Comparison of ENCODE assay signal across 24 cellular contexts in the genomic region with DNA sequence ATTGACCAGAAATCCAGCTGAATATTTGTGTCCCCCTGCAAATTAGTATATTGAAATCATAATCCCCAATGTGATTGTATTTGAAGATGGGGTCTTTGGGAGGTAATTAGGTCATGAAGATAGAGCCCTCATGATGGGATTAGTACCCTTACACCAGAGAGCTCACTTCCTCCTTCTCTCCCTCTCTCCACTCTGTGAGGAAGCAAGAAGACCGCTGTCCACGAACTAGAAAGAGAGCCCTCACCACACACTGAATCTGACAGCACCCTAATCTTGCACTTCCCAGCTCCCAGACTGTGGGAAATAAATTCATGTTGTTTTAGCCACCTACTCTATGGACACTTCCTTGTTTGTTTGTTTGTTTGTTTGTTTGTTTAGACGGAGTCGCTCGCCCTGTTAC.
"Had no signal": no experiment of that assay in that cellular context is flagged by ENCODE, and none has a peak within 500 bp of the region (broad histone marks: within the 10 kb centered on the region; RNA-seq: fewer than 3 reads in every experiment).

No MANE protein-coding gene starts in this region.

- H3K27ac Mint-ChIP-seq: activated CD4-positive, alpha-beta T cell treated with anti-CD3 and anti-CD28 coated beads, Interleukin-2, amount 10 ng/mL, durations not matched to agents 24 days and 14 days; activated CD8-positive, alpha-beta T cell treated with anti-CD3 and anti-CD28 coated beads for 36 hours; activated naive CD8-positive, alpha-beta T cell treated with anti-CD3 and anti-CD28 coated beads, Interleukin-2, amount 50 U/mL, for 24 hours; activated T-helper 17 cell treated with anti-CD3 and anti-CD28 coated beads, Interleukin-2, amount 50 U/mL, for 72 hours; stimulated activated memory B cell treated with anti-CD40 and anti-IgM and Interleukin-4, amounts not matched to agents 10 μg/mL and 1 μg/mL and 100 μg/mL, for 72 hours; T-helper 2 cell treated with Interferon-gamma antibody and Interleukin-4, amounts not matched to agents 5 μg/mL and 100 μg/mL, for 36 hours had no signal

- H3K9me3 ChIP-seq: lower lobe of right lung, testis, upper lobe of left lung had no signal

- H3K4me1 ChIP-seq: lower lobe of right lung, parathyroid adenoma, testis, upper lobe of left lung had no signal

- DNase-seq: activated CD4-positive, alpha-beta T cell treated with anti-CD3 and anti-CD28 coated beads, Interleukin-2, amount 10 ng/mL, durations not matched to agents 24 days and 14 days; activated CD8-positive, alpha-beta T cell treated with anti-CD3 and anti-CD28 coated beads for 36 hours; activated naive CD4-positive, alpha-beta T cell treated with Interleukin-2 at 50 U/mL for 16 hours; activated naive CD8-positive, alpha-beta T cell treated with anti-CD3 and anti-CD28 coated beads, Interleukin-2, amount 50 U/mL, for 24 hours; activated T-cell treated with anti-CD3 and anti-CD28 coated beads, Interleukin-2, amount 50 U/mL, for 1 hour; aorta; brain microvascular endothelial cell; erythroblast; foreskin melanocyte; glutamatergic neuron; hypothalamus; lower lobe of right lung; naive thymus-derived CD8-positive, alpha-beta T cell; stimulated activated CD4-positive, alpha-beta T cell treated with anti-CD3 and anti-CD28 coated beads, Interleukin-4, amount 100 ng/mL, for 24 hours; testis; upper lobe of left lung had no signal

- H3K36me3 Mint-ChIP-seq: naive thymus-derived CD8-positive, alpha-beta T cell had no signal

- H3K9me3 Mint-ChIP-seq: activated CD8-positive, alpha-beta T cell treated with anti-CD3 and anti-CD28 coated beads for 36 hours; activated naive CD8-positive, alpha-beta T cell treated with anti-CD3 and anti-CD28 coated beads, Interleukin-2, amount 50 U/mL, for 24 hours; activated T-helper 17 cell treated with anti-CD3 and anti-CD28 coated beads, Interleukin-2, amount 50 U/mL, for 72 hours; central memory CD8-positive, alpha-beta T cell; stimulated activated memory B cell treated with anti-CD40 and anti-IgM and Interleukin-4, amounts not matched to agents 10 μg/mL and 1 μg/mL and 100 μg/mL, for 72 hours; T-helper 2 cell treated with Interferon-gamma antibody and Interleukin-4, amounts not matched to agents 5 μg/mL and 100 μg/mL, for 36 hours had no signal

- H3K36me3 ChIP-seq: brain microvascular endothelial cell, lower lobe of right lung, upper lobe of left lung had no signal

- H3K27ac ChIP-seq: brain microvascular endothelial cell, coronary artery, lower lobe of right lung, parathyroid adenoma, testis, upper lobe of left lung had no signal

- ATAC-seq: activated CD8-positive, alpha-beta T cell treated with anti-CD3 and anti-CD28 coated beads for 36 hours; activated naive CD8-positive, alpha-beta T cell treated with anti-CD3 and anti-CD28 coated beads, Interleukin-2, amount 50 U/mL, for 24 hours; activated T-helper 17 cell treated with anti-CD3 and anti-CD28 coated beads, Interleukin-2, amount 50 U/mL, for 72 hours; lower lobe of right lung; naive thymus-derived CD8-positive, alpha-beta T cell; sciatic nerve; stimulated activated memory B cell treated with anti-CD40 and anti-IgM and Interleukin-4, amounts not matched to agents 10 μg/mL and 1 μg/mL and 100 μg/mL, for 72 hours had no signal

- H3K4me3 ChIP-seq: coronary artery, lower lobe of right lung, smooth muscle cell, testis, upper lobe of left lung had no signal

- H3K27me3 ChIP-seq: brain microvascular endothelial cell, testis, upper lobe of left lung had no signal
